8 cellular contexts compared by ENCODE assay signal in genomic region chr4:18689308-18689915, GRCh38.
A peak's percentile ranks its signal among the peaks of the same experiment; 100 is the strongest.
DNase-seq lines count a peak whose midpoint lies in the region; ATAC-seq, FAIRE-seq and TF ChIP-seq lines count a peak whose summit lies in the region.

No MANE protein-coding gene starts in this region.

- TF ChIP-seq EP300 in K562 (IDR thresholded peaks at IDR 0.05; ENCODE audit: low read length) = no peak

- no TSS peak for BruUV-seq in K562 (replicated peaks; lab: Mats Ljungman, UMichigan)

- peak; percentile 81 for ATAC-seq in GM18870 (IDR thresholded peaks at IDR 0.05; ENCODE audit: unreplicated experiment)
- peak; percentile 57; the same call in 1 of the 3 replicates for ATAC-seq in K562

- no peak overlapping the region for H3K4me2 ChIP-seq in K562 (ENCODE audit: insufficient read depth, low read length)

- in situ Hi-C loops in K562 (cut with MboI) = loop anchor here (25.0 kb wide), 1 partner anchor 1998 kb away; no protein-coding TSS in a partner anchor

- H3K36me3 ChIP-seq in K562 (ENCODE audit: control insufficient read depth, insufficient read depth, low read length) = no peaks in the 10 kb centered on the region

- no peaks in the 10 kb centered on the region for H3K9me3 ChIP-seq in K562 (replicated peaks; ENCODE audit: control insufficient read depth, insufficient read depth, low read depth, low read length)

- peak; percentile 56 for TF ChIP-seq CTCF in HL-60 (IDR thresholded peaks at IDR 0.05; ENCODE audit: insufficient read depth, low read length)
- peak; percentile 50 to 77 (median 59) for TF ChIP-seq CTCF in K562 (IDR thresholded peaks at IDR 0.05 in 2 of 3, conservative IDR thresholded peaks at IDR 0.05 in 1 of 3; ENCODE audit: insufficient read depth in 2 of 3, low read depth in 1 of 3, low read length in 3 of 3)

- no peak overlapping the region for H2AFZ ChIP-seq in K562 (ENCODE audit: low read depth, low read length)

- H3K79me2 ChIP-seq in K562 (ENCODE audit: control insufficient read depth, insufficient read depth, low read length) = no peaks in the 10 kb centered on the region

- no peak overlapping the region for H3K9ac ChIP-seq in K562 (ENCODE audit: insufficient read depth in 1 of 2, low read depth in 2 of 2, low read length in 2 of 2)

- H3K4me1 ChIP-seq in K562 (replicated peaks in 1 of 2; ENCODE audit: control insufficient read depth in 2 of 2, insufficient read depth in 2 of 2, low read length in 2 of 2) = no peaks in the 10 kb centered on the region

- peak; percentile 72 to 83 for TF ChIP-seq RAD21 in K562 (CRISPR knock-in tag; conservative IDR thresholded peaks at IDR 0.05 in 1 of 2, IDR thresholded peaks at IDR 0.05 in 1 of 2)

- peak; percentile 79 for FAIRE-seq in K562 (lab: Jason Lieb, UNC)

- peak; percentile 45 for DNase-seq in COLO668 (lab: John Stamatoyannopoulos, UW; ENCODE audit: unreplicated experiment)
- DNase-seq in HL-60 (ENCODE audit: low read depth in 1 of 2, low spot score in 1 of 2) = peak in 1 of 2 experiments; percentile 24
- peak; percentile 46 for DNase-seq in RPMI8226
- DNase-seq in K562 (ENCODE audit: extremely low read depth in 1 of 4, low spot score in 3 of 4) = peak; percentile 20 to 54 (median 26)
- DNase-seq in iPS-NIHi11 (ENCODE audit: low spot score) = peak; percentile 20
- DNase-seq in stimulated activated CD4-positive, alpha-beta T cell treated with anti-CD3 and anti-CD28 coated beads, Interleukin-1b, Interleukin-23, amount 100 ng/mL, for 1 hour (ENCODE audit: low read depth in 2 of 2) = peak; percentile 1
- DNase-seq in NCI-H187 treated with DMSO at 0.1 percent for 48 hours (lab: John Stamatoyannopoulos, UW) = no peak

- TF ChIP-seq POLR2A in K562 (conservative IDR thresholded peaks at IDR 0.05) = no peak

- no peaks in the 10 kb centered on the region for H3K9me1 ChIP-seq in K562 (ENCODE audit: control insufficient read depth, insufficient read depth, low read length)

- intact Hi-C loops in K562 (cut with micrococcal nuclease) = loop anchor here (2.0 kb wide), 2 partner anchors 1559 to 1995 kb away; no protein-coding TSS in a partner anchor

- CTCF ChIA-PET in K562 (lab: Yijun Ruan, JAX; ENCODE audit: low intra/inter-chr PET ratio) = interaction anchor here (1.2 kb wide), 1 partner anchor 1996 kb away, joined by 3 read pairs; no protein-coding TSS in a partner anchor

- H4K20me1 ChIP-seq in K562 (replicated peaks; ENCODE audit: control insufficient read depth, insufficient read depth, low read length) = no peaks in the 10 kb centered on the region

- WGBS in K562 (ENCODE audit: insufficient coverage, low coverage, missing lambda C conversion rate) = 2% methylated on average over 6 of the region's 6 CpGs

- POLR2A ChIA-PET in K562 (lab: Yijun Ruan, JAX) = no interaction called here

- H3K4me3 ChIP-seq in HL-60 (replicated peaks; ENCODE audit: insufficient read depth, low read length) (no peak overlapping the region), K562 (no peak overlapping the region)

- no peak overlapping the region for H3K27ac ChIP-seq in HL-60 (replicated peaks)
- H3K27ac ChIP-seq in K562 (ENCODE audit: extremely low read depth, low read depth, low read length) = no peak overlapping the region

- H3K27me3 ChIP-seq in HL-60 (ENCODE audit: insufficient read depth, poor library complexity, severe bottlenecking) (no peaks in the 10 kb centered on the region), K562 (ENCODE audit: control insufficient read depth in 2 of 2, insufficient read depth in 2 of 2, low read length in 2 of 2) (no peaks in the 10 kb centered on the region)

TF ChIP-seq in K562, 482 proteins besides CTCF, POLR2A, EP300 and RAD21:
- TF ChIP-seq SMC3 (conservative IDR thresholded peaks at IDR 0.05; ENCODE audit: insufficient read depth, low read depth, low read length) (peak; percentile 52; the same call in 1 of the 2 replicates), DEAF1 (CRISPR knock-in tag; IDR thresholded peaks at IDR 0.05) (peak; percentile 42; the same call in 1 of the 2 replicates), KLF16 (IDR thresholded peaks at IDR 0.05) (0 out of 2 replicates have a peak, but pooled peaks have one; percentile 16), HNRNPLL (IDR thresholded peaks at IDR 0.05; ENCODE audit: low read depth, low read length, poor library complexity, severe bottlenecking) (no peak)
